ENCODE assay signal across 13 cellular contexts in genomic region chr7:50669890-50670289, GRCh38.
DNase-seq lines count a peak whose midpoint lies in the region; ATAC-seq and TF ChIP-seq lines count a peak whose summit lies in the region.
"Had no signal": no experiment of that assay in that cellular context is flagged by ENCODE, and none has a peak within 500 bp of the region (broad histone marks: within the 10 kb centered on the region; RNA-seq: fewer than 3 reads in every experiment).

No MANE protein-coding gene starts in this region.

- peaks cover 3 to 47% of the 10 kb centered on the region in 2 experiments; a peak in 2 of 3 replicates for H3K36me3 ChIP-seq in HEK293 (ENCODE audit: control insufficient read depth in 2 of 2, insufficient read depth in 1 of 2, low read length in 2 of 2)
- peaks cover 10 to 20% of the 10 kb centered on the region in 2 donors for H3K36me3 ChIP-seq in ascending aorta
- H3K36me3 ChIP-seq in psoas muscle (ENCODE audit: insufficient read depth in 1 of 2, low read depth in 1 of 2): peaks cover 2 to 23% of the 10 kb centered on the region in 2 donors
- H3K36me3 ChIP-seq in uterus: no peaks in the 10 kb centered on the region
- peaks cover 27% of the 10 kb centered on the region for H3K36me3 ChIP-seq in lower lobe of right lung

- no peak for TF ChIP-seq CTCF in HEK293 (tag by site-specific recombination; IDR thresholded peaks at IDR 0.05)
- TF ChIP-seq CTCF in ascending aorta (IDR thresholded peaks at IDR 0.05): no peak
- no peak for TF ChIP-seq CTCF in psoas muscle (IDR thresholded peaks at IDR 0.05)
- TF ChIP-seq CTCF in uterus (IDR thresholded peaks at IDR 0.05): no peak
- no peak for TF ChIP-seq CTCF in lower lobe of right lung (IDR thresholded peaks at IDR 0.05)

- H3K27me3 ChIP-seq in ascending aorta (no peaks in the 10 kb centered on the region), psoas muscle (ENCODE audit: insufficient read depth in 3 of 3, low read length in 2 of 3) (no peaks in the 10 kb centered on the region), uterus (no peaks in the 10 kb centered on the region), lower lobe of right lung (ENCODE audit: low read depth) (no peaks in the 10 kb centered on the region)
- H3K27me3 ChIP-seq: BLaER1 treated with 17β-estradiol and CSF1 and Interleukin-3, amounts not matched to agents 10 nM and 100 nM had no signal

- CTCF ChIA-PET in HEK293 (lab: Yijun Ruan, JAX): interaction anchor here (1.1 kb wide), 1 partner anchor 10 kb away, joined by 3 read pairs; no protein-coding TSS in a partner anchor

- POLR2A ChIA-PET in HEK293 (lab: Yijun Ruan, JAX): no interaction called here

- DNase-seq in ascending aorta (ENCODE audit: low spot score in 2 of 2) (no peak), psoas muscle (no peak), uterus (no peak), SW480 (ENCODE audit: low spot score) (no peak), lower lobe of right lung (no peak)
- DNase-seq: Calu3; CD8-positive, alpha-beta T cell; DMS79 treated with DMSO at 0.1 percent for 48 hours; GF-D8; H9; IMR-90 had no signal

- no peaks in the 10 kb centered on the region for H3K9me3 ChIP-seq in HEK293 (ENCODE audit: control insufficient read depth, insufficient read depth, low read depth, low read length)
- no peaks in the 10 kb centered on the region for H3K9me3 ChIP-seq in ascending aorta
- H3K9me3 ChIP-seq in psoas muscle: no peaks in the 10 kb centered on the region
- no peaks in the 10 kb centered on the region for H3K9me3 ChIP-seq in uterus
- H3K9me3 ChIP-seq in lower lobe of right lung: no peaks in the 10 kb centered on the region

- no peaks in the 10 kb centered on the region for H3K4me1 ChIP-seq in HEK293 (ENCODE audit: control insufficient read depth, insufficient read depth, low read length)
- H3K4me1 ChIP-seq in ascending aorta: peaks cover 16 to 36% of the 10 kb centered on the region in 2 donors
- peaks cover 56% of the 10 kb centered on the region for H3K4me1 ChIP-seq in psoas muscle
- H3K4me1 ChIP-seq in uterus: peaks cover 0 to 18% of the 10 kb centered on the region in 2 donors
- peaks cover 38% of the 10 kb centered on the region for H3K4me1 ChIP-seq in lower lobe of right lung

- H3K27ac ChIP-seq in HEK293 (ENCODE audit: extremely low read depth, low read depth, low read length): no peak overlapping the region
- peak overlapping the region; percentile 20 to 93 for H3K27ac ChIP-seq in ascending aorta
- peak overlapping the region; percentile 91 for H3K27ac ChIP-seq in psoas muscle
- H3K27ac ChIP-seq in uterus: peak overlapping the region; percentile 82 to 84
- H3K27ac ChIP-seq in lower lobe of right lung: no peak overlapping the region
- H3K27ac ChIP-seq: BLaER1 treated with 17β-estradiol and CSF1 and Interleukin-3, amounts not matched to agents 10 nM and 100 nM had no signal

- WGBS in psoas muscle, 3 donors: 30 to 33% (median 32%) methylated on average over 3 of the region's 3 CpGs

- TF ChIP-seq POLR2A in uterus (IDR thresholded peaks at IDR 0.05): no peak

- intact Hi-C loops in ascending aorta (cut with DNase I) (loop anchor here (5.0 kb wide), 1 partner anchor 42 kb away; no protein-coding TSS in a partner anchor), psoas muscle (cut with DNase I) (no loop called here), uterus (cut with DNase I; ENCODE audit: low total_unique reads) (loop anchor here (10.0 kb wide), 1 partner anchor 195 kb away; no protein-coding TSS in a partner anchor), lower lobe of right lung (cut with DNase I) (no loop called here)

- ATAC-seq in psoas muscle (no peak), lower lobe of right lung (no peak)
- ATAC-seq: CD8-positive, alpha-beta T cell had no signal

- H3K4me3 ChIP-seq in HEK293 (ENCODE audit: low read depth, low read length) (no peak overlapping the region), ascending aorta (no peak overlapping the region), psoas muscle (no peak overlapping the region), uterus (no peak overlapping the region), lower lobe of right lung (no peak overlapping the region)
- H3K4me3 ChIP-seq: BLaER1 treated with 17β-estradiol and CSF1 and Interleukin-3, amounts not matched to agents 10 nM and 100 nM had no signal

TF ChIP-seq in HEK293, 187 proteins besides CTCF, POLR2A, EP300 and RAD21:
- TF ChIP-seq ZNF146 (tag by site-specific recombination; IDR thresholded peaks at IDR 0.05) (peak; percentile 91), ZNF248 (tag by site-specific recombination; IDR thresholded peaks at IDR 0.05) (no peak)

Comparison
In these comparisons a context has a peak if more than half of its experiments do, and no peak if none do; other contexts are left out.
1. H3K27ac ChIP-seq: peak in ascending aorta (2 of 2), psoas muscle (single experiment) and uterus (2 of 2); none in HEK293 (single experiment) and lower lobe of right lung (single experiment).
2. intact Hi-C loops: an anchor here in ascending aorta (5.0 kb wide) and uterus (10.0 kb wide); none called in psoas muscle and lower lobe of right lung.